ENCODE assay signal across 9 cellular contexts in the genomic region with DNA sequence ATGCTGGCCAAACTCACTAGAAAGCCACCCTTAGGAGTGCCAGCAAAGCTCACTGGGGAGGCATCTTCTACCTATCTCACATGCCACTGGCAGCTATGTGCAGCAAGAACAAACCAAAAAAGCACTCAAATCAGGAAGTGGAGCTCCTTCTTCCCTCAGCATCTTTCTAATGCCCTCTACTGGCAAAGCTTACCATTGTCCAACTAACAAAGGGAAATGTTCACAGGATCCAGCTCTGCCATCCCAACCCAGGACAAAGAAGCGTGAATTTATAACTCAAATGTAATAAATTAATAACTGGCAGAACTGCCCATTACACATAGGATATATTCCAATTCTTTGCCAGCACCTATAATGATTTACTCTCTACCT. TPM values are rescaled to one million over a fixed set of nuclear protein-coding genes. Genes with fewer than 3 reads are reported as not detected.
DNase-seq lines count a peak whose midpoint lies in the region; ATAC-seq and TF ChIP-seq lines count a peak whose summit lies in the region.
"Had no signal": no experiment of that assay in that cellular context is flagged by ENCODE, and none has a peak within 500 bp of the region (broad histone marks: within the 10 kb centered on the region; RNA-seq: fewer than 3 reads in every experiment).

No MANE protein-coding gene starts in this region.

- H3K9me3 ChIP-seq in RWPE2 (ENCODE audit: severe bottlenecking), result no peaks in the 10 kb centered on the region
- H3K9me3 ChIP-seq: SJCRH30 had no signal

- no peaks in the 10 kb centered on the region for H3K36me3 ChIP-seq in RWPE2 (ENCODE audit: low read depth)
- H3K36me3 ChIP-seq: SJCRH30 had no signal

- H3K4me1 Mint-ChIP-seq in activated naive CD8-positive, alpha-beta T cell treated with anti-CD3 and anti-CD28 coated beads for 36 hours, result peaks cover 13% of the 10 kb centered on the region

- H3K27me3 Mint-ChIP-seq in activated naive CD8-positive, alpha-beta T cell treated with anti-CD3 and anti-CD28 coated beads for 36 hours, result no peaks in the 10 kb centered on the region

- no peak overlapping the region for H3K27ac Mint-ChIP-seq in activated naive CD8-positive, alpha-beta T cell treated with anti-CD3 and anti-CD28 coated beads for 36 hours

- DNase-seq in D341Med (ENCODE audit: low spot score) (peak; percentile 47), RWPE2 (ENCODE audit: low spot score) (no peak), germinal center (ENCODE audit: low spot score) (peak; percentile 18), posterior cingulate gyrus (no peak), retina (no peak)
- DNase-seq in activated naive CD8-positive, alpha-beta T cell treated with anti-CD3 and anti-CD28 coated beads for 36 hours, result no peak

- H3K27ac ChIP-seq in RWPE2 (ENCODE audit: poor library complexity, severe bottlenecking), result no peak overlapping the region
- H3K27ac ChIP-seq: SJCRH30 had no signal

- H3K9me3 Mint-ChIP-seq in activated naive CD8-positive, alpha-beta T cell treated with anti-CD3 and anti-CD28 coated beads for 36 hours, result peaks cover 7% of the 10 kb centered on the region

- H3K27me3 ChIP-seq in RWPE2 (ENCODE audit: insufficient read depth, poor library complexity, severe bottlenecking), result no peaks in the 10 kb centered on the region
- H3K27me3 ChIP-seq: SJCRH30 had no signal

- H3K4me1 ChIP-seq in RWPE2 (ENCODE audit: insufficient read depth, poor library complexity, severe bottlenecking), result no peaks in the 10 kb centered on the region
- H3K4me1 ChIP-seq: SJCRH30 had no signal

- peak; percentile 72 for TF ChIP-seq CTCF in RWPE2 (IDR thresholded peaks at IDR 0.05; ENCODE audit: poor library complexity, severe bottlenecking)

- H3K4me3 ChIP-seq in RWPE2 (ENCODE audit: severe bottlenecking), result no peak overlapping the region
- H3K4me3 ChIP-seq: SJCRH30 had no signal

- peaks cover 21% of the 10 kb centered on the region for H3K36me3 Mint-ChIP-seq in activated naive CD8-positive, alpha-beta T cell treated with anti-CD3 and anti-CD28 coated beads for 36 hours

- ATAC-seq in GM18909 (IDR thresholded peaks at IDR 0.05; ENCODE audit: poor library complexity, unreplicated experiment) (peak; percentile 72), HG03442 (IDR thresholded peaks at IDR 0.05; ENCODE audit: unreplicated experiment) (peak; percentile 77), RWPE2 (ENCODE audit: low read depth) (peak; percentile 54; the same call in 1 of the 3 replicates)

- H3K4me3 Mint-ChIP-seq in activated naive CD8-positive, alpha-beta T cell treated with anti-CD3 and anti-CD28 coated beads for 36 hours, result no peak overlapping the region

- intact Hi-C loops in posterior cingulate gyrus (cut with DNase I), result no loop called here

RNA-seq across cellular contexts. Expression of a gene that starts 38.9 kb away (rescaled TPM):
- total RNA-seq in activated naive CD8-positive, alpha-beta T cell treated with anti-CD3 and anti-CD28 coated beads for 36 hours, result 1 to 10 TPM; 1.6 to 2.2 TPM

RNA-seq across cellular contexts. Expression of a gene that starts 38.9 kb away (rescaled TPM):
- 10 to 100 TPM; 10.9 to 11.3 TPM for total RNA-seq in activated naive CD8-positive, alpha-beta T cell treated with anti-CD3 and anti-CD28 coated beads for 36 hours

Comparison
In these comparisons a context has a peak if more than half of its experiments do, and no peak if none do; other contexts are left out.
1. DNase-seq: peak in D341Med (single experiment) and germinal center (single experiment); none in RWPE2 (single experiment), posterior cingulate gyrus (0 of 10), retina (single experiment) and activated naive CD8-positive, alpha-beta T cell treated with anti-CD3 and anti-CD28 coated beads for 36 hours (single experiment).
2. Peak in every context shown above with its lines, with median percentiles within 50 percentile points of each other: ATAC-seq.